1 cellular context compared by ENCODE assay signal in genomic region chr22:19109198-19110063, GRCh38.
TF ChIP-seq lines count a peak whose summit lies in the region.

No MANE protein-coding gene starts in this region.

TF ChIP-seq in HEK293, 187 proteins besides CTCF, POLR2A, EP300 and RAD21 (continued from another document):
- TF ChIP-seq, protein P1, sequence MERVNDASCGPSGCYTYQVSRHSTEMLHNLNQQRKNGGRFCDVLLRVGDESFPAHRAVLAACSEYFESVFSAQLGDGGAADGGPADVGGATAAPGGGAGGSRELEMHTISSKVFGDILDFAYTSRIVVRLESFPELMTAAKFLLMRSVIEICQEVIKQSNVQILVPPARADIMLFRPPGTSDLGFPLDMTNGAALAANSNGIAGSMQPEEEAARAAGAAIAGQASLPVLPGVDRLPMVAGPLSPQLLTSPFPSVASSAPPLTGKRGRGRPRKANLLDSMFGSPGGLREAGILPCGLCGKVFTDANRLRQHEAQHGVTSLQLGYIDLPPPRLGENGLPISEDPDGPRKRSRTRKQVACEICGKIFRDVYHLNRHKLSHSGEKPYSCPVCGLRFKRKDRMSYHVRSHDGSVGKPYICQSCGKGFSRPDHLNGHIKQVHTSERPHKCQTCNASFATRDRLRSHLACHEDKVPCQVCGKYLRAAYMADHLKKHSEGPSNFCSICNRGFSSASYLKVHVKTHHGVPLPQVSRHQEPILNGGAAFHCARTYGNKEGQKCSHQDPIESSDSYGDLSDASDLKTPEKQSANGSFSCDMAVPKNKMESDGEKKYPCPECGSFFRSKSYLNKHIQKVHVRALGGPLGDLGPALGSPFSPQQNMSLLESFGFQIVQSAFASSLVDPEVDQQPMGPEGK (tag by site-specific recombination; IDR thresholded peaks at IDR 0.05), result no peak; the same call in 1 of the 2 replicates
- TF ChIP-seq ZFHX2 (tag by site-specific recombination; conservative IDR thresholded peaks at IDR 0.05) (no peak), ZNF133 (tag by site-specific recombination; IDR thresholded peaks at IDR 0.05) (no peak), ZNF580 (tag by site-specific recombination; IDR thresholded peaks at IDR 0.05) (no peak), ZNF10 (tag by site-specific recombination; IDR thresholded peaks at IDR 0.05) (no peak), ZNF366 (tag by site-specific recombination; conservative IDR thresholded peaks at IDR 0.05) (peak; percentile 55; the same call in 1 of the 2 replicates)
- TF ChIP-seq, protein P2, sequence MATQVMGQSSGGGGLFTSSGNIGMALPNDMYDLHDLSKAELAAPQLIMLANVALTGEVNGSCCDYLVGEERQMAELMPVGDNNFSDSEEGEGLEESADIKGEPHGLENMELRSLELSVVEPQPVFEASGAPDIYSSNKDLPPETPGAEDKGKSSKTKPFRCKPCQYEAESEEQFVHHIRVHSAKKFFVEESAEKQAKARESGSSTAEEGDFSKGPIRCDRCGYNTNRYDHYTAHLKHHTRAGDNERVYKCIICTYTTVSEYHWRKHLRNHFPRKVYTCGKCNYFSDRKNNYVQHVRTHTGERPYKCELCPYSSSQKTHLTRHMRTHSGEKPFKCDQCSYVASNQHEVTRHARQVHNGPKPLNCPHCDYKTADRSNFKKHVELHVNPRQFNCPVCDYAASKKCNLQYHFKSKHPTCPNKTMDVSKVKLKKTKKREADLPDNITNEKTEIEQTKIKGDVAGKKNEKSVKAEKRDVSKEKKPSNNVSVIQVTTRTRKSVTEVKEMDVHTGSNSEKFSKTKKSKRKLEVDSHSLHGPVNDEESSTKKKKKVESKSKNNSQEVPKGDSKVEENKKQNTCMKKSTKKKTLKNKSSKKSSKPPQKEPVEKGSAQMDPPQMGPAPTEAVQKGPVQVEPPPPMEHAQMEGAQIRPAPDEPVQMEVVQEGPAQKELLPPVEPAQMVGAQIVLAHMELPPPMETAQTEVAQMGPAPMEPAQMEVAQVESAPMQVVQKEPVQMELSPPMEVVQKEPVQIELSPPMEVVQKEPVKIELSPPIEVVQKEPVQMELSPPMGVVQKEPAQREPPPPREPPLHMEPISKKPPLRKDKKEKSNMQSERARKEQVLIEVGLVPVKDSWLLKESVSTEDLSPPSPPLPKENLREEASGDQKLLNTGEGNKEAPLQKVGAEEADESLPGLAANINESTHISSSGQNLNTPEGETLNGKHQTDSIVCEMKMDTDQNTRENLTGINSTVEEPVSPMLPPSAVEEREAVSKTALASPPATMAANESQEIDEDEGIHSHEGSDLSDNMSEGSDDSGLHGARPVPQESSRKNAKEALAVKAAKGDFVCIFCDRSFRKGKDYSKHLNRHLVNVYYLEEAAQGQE (tag by site-specific recombination; IDR thresholded peaks at IDR 0.05), result no peak
